Comparison of ENCODE assay signal across 8 cellular contexts in the genomic region with DNA sequence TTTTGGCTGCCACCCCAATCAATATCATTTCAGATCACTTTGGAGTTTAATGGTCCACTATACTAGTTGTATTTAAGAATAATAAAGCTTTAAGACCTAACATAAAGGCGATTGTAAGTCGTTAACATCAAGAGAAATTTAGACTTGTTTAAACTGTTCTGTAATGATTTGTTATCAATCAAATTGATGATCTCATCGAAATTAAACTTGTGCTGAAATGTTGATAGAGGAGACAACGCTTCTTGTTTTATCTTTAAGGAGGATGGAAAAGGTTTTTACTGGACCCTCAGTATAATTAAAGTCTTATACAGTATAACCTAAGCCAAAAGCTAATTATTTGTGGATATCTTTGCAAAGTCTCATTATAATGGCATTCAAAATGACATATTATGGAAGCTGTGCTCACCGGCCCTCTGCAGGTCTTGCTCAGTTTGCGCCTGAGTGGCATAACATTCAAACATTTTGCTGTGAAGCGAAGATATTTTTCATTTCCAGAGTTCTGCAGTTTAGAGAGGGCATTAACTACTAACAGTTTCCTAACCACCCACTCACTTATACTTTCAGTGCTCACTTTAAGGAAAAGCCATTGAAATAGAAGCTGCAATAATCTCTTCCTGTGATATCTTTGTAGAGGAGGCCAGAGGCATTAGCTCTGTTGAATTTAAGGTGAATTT. TPM values are rescaled to one million over a fixed set of nuclear protein-coding genes. Genes with fewer than 3 reads are reported as not detected.
DNase-seq lines count a peak whose midpoint lies in the region; ATAC-seq, FAIRE-seq and TF ChIP-seq lines count a peak whose summit lies in the region.

No MANE protein-coding gene starts in this region.

- no peak overlapping the region for H4K8ac ChIP-seq in trophoblast cell (ENCODE audit: low read depth, low read length)

- no CpG with 5 or more reads among the region's 7 CpGs for WGBS in trophoblast cell (ENCODE audit: extremely low coverage, insufficient coverage, insufficient read length)

- no peak overlapping the region for H4K12ac ChIP-seq in trophoblast cell (ENCODE audit: low read depth, low read length)

- no peak for ATAC-seq in GM18867 (IDR thresholded peaks at IDR 0.05; ENCODE audit: unreplicated experiment)

- FAIRE-seq in GM12891 (lab: Jason Lieb, UNC): peak; percentile 38

- H2AFZ ChIP-seq in trophoblast cell (ENCODE audit: insufficient read depth, low read length, poor library complexity): no peak overlapping the region

- H3K4ac ChIP-seq in trophoblast cell (ENCODE audit: low read depth, low read length): no peak overlapping the region

- H3K9me3 ChIP-seq in SK-N-MC (ENCODE audit: low read depth, low read length): no peaks in the 10 kb centered on the region
- H3K9me3 ChIP-seq in endocrine pancreas (ENCODE audit: control insufficient read depth, low read length): no peaks in the 10 kb centered on the region
- no peaks in the 10 kb centered on the region for H3K9me3 ChIP-seq in trophoblast cell (ENCODE audit: insufficient read depth, low read depth, low read length)

- H3K27me3 ChIP-seq in endocrine pancreas (ENCODE audit: control insufficient read depth, insufficient read depth, low read length) (no peaks in the 10 kb centered on the region), trophoblast cell (ENCODE audit: insufficient read depth, low read length) (no peaks in the 10 kb centered on the region)

- H3K4me3 ChIP-seq in SK-N-MC (no peak overlapping the region; the same call in 1 of the 2 replicates), endocrine pancreas (ENCODE audit: control insufficient read depth, insufficient read depth, low read length) (peak overlapping the region; percentile 72), trophoblast cell (ENCODE audit: low read depth, low read length) (no peak overlapping the region)

- H2AK5ac ChIP-seq in trophoblast cell (ENCODE audit: low read length): no peak overlapping the region

- no peak overlapping the region for H3K18ac ChIP-seq in trophoblast cell (ENCODE audit: low read length)

- H3K79me1 ChIP-seq in trophoblast cell (ENCODE audit: low read length): peaks cover 15% of the 10 kb centered on the region

- H2BK120ac ChIP-seq in trophoblast cell (ENCODE audit: insufficient read depth, low read length, poor library complexity): no peak overlapping the region

- peak overlapping the region; percentile 80 for H3K4me2 ChIP-seq in trophoblast cell (ENCODE audit: low read length)

- no peak overlapping the region for H3K23ac ChIP-seq in trophoblast cell (ENCODE audit: low read length)

- H3K9ac ChIP-seq in SK-N-MC (ENCODE audit: insufficient read length): no peak overlapping the region
- no peak overlapping the region for H3K9ac ChIP-seq in endocrine pancreas (ENCODE audit: control insufficient read depth, insufficient read depth, low read length)
- no peak overlapping the region for H3K9ac ChIP-seq in trophoblast cell (ENCODE audit: low read length)

- H3K27ac ChIP-seq in SK-N-MC (peak overlapping the region; percentile 48), trophoblast cell (ENCODE audit: low read depth, low read length) (no peak overlapping the region)

- no peaks in the 10 kb centered on the region for H3K36me3 ChIP-seq in SK-N-MC (ENCODE audit: insufficient read depth, low read length)
- no peaks in the 10 kb centered on the region for H3K36me3 ChIP-seq in endocrine pancreas (ENCODE audit: control insufficient read depth, insufficient read depth, low read length)
- no peaks in the 10 kb centered on the region for H3K36me3 ChIP-seq in trophoblast cell (ENCODE audit: control insufficient read depth in 1 of 2, insufficient read depth in 2 of 2, low read length in 2 of 2)

- H3K14ac ChIP-seq in trophoblast cell (ENCODE audit: low read length): no peak overlapping the region

- no peak overlapping the region for H2BK5ac ChIP-seq in trophoblast cell (ENCODE audit: low read depth, low read length, poor library complexity)

- no peak overlapping the region for H4K91ac ChIP-seq in trophoblast cell (ENCODE audit: low read depth, low read length)

- DNase-seq in AG20443 (ENCODE audit: low spot score) (peak; percentile 40), GM12891 (ENCODE audit: insufficient read length, low spot score) (no peak), SK-N-MC (ENCODE audit: low read depth, low spot score) (no peak), trophoblast cell (peak in 1 of 2 donors; percentile 58), GM19238 (ENCODE audit: insufficient read length, low spot score) (no peak), NCI-H1048 (lab: John Stamatoyannopoulos, UW) (no peak)

- H2BK12ac ChIP-seq in trophoblast cell (ENCODE audit: low read length): no peak overlapping the region

- peaks cover 18% of the 10 kb centered on the region for H3K79me2 ChIP-seq in trophoblast cell (ENCODE audit: control insufficient read depth, insufficient read depth, low read length, poor library complexity)

- peaks cover 8% of the 10 kb centered on the region for H3K4me1 ChIP-seq in endocrine pancreas (ENCODE audit: control insufficient read depth, insufficient read depth, low read length)
- peaks cover 2 to 5% of the 10 kb centered on the region in 2 experiments for H3K4me1 ChIP-seq in trophoblast cell (ENCODE audit: control insufficient read depth in 1 of 2, insufficient read depth in 2 of 2, low read length in 2 of 2)

- TF ChIP-seq POLR2A in GM12891 (IDR thresholded peaks at IDR 0.05; ENCODE audit: low read depth, low read length): no peak

TF ChIP-seq in GM12891, 5 proteins besides CTCF, POLR2A, EP300 and RAD21:
- TF ChIP-seq POU2F2 (IDR thresholded peaks at IDR 0.05; ENCODE audit: low read depth, low read length): no peak
- no peak for TF ChIP-seq SPI1 (IDR thresholded peaks at IDR 0.05; ENCODE audit: low read depth, low read length)
- TF ChIP-seq PAX5 (IDR thresholded peaks at IDR 0.05; ENCODE audit: insufficient read depth, low read length, severe bottlenecking): no peak
- TF ChIP-seq TAF1 (IDR thresholded peaks at IDR 0.05; ENCODE audit: low read depth, low read length): no peak
- no peak for TF ChIP-seq POLR2AphosphoS5 (IDR thresholded peaks at IDR 0.05; ENCODE audit: low read depth, low read length)

RNA-seq across cellular contexts. Expression of a gene that starts 1.4 kb away (rescaled TPM):
- 16.5 TPM for polyA plus RNA-seq in GM12891 (2012; ENCODE audit: low read depth, missing spikeins)
- polyA plus RNA-seq in trophoblast cell (2013): 31.5 and 33.8 TPM in 2 replicates
